ENCODE assay signal across 12 cellular contexts in genomic region chr3:134462236-134463059, GRCh38. TPM values are rescaled to one million over a fixed set of nuclear protein-coding genes. Genes with fewer than 3 reads are reported as not detected.
A peak's percentile ranks its signal among the peaks of the same experiment; 100 is the strongest.
DNase-seq lines count a peak whose midpoint lies in the region; ATAC-seq and TF ChIP-seq lines count a peak whose summit lies in the region.
"Had no signal": no experiment of that assay in that cellular context is flagged by ENCODE, and none has a peak within 500 bp of the region (broad histone marks: within the 10 kb centered on the region; RNA-seq: fewer than 3 reads in every experiment).

No MANE protein-coding gene starts in this region.

- H3F3A ChIP-seq in SK-N-SH (replicated peaks; ENCODE audit: insufficient read depth): peaks cover 49% of the 10 kb centered on the region

- no peaks in the 10 kb centered on the region for H3K27me3 ChIP-seq in SK-N-SH (ENCODE audit: insufficient read depth)

- peaks cover 9 to 32% of the 10 kb centered on the region in 2 experiments; a peak in 3 of 4 replicates for H3K4me1 ChIP-seq in SK-N-SH (ENCODE audit: control insufficient read depth in 1 of 2, insufficient read depth in 2 of 2, low read depth in 1 of 2, low read length in 1 of 2)

- no peaks in the 10 kb centered on the region for H3K9me2 ChIP-seq in SK-N-SH

- peak overlapping the region; percentile 60 for H3K4me3 Mint-ChIP-seq in osteocyte (ENCODE audit: unreplicated experiment)

- no peaks in the 10 kb centered on the region for H3K79me2 ChIP-seq in SK-N-SH (ENCODE audit: insufficient read depth)

- no peak overlapping the region for H3K4me3 ChIP-seq in AG04449 (ENCODE audit: low read depth, low read length)
- H3K4me3 ChIP-seq in SK-N-SH (ENCODE audit: low read depth in 2 of 2, low read length in 1 of 2): 0 out of 4 replicates have a peak overlapping the region, but pooled peaks of 1 of the 2 experiments have one; percentile 1

- ATAC-seq in HG03442 (IDR thresholded peaks at IDR 0.05; ENCODE audit: unreplicated experiment): no peak
- no peak for ATAC-seq in activated CD4-positive, CD25-positive, alpha-beta regulatory T cell treated with anti-CD3 and anti-CD28 coated beads, Interleukin-2, amount 50 U/mL, for 24 hours

- peak overlapping the region; percentile 42; the same call in 1 of the 2 replicates for H2AFZ ChIP-seq in SK-N-SH (ENCODE audit: low read depth)

- H3K4me1 Mint-ChIP-seq in osteocyte (ENCODE audit: unreplicated experiment): peaks cover 74% of the 10 kb centered on the region

- H3K36me3 ChIP-seq in SK-N-SH (replicated peaks in 1 of 2; ENCODE audit: control insufficient read depth in 1 of 2, insufficient read depth in 2 of 2, low read length in 1 of 2): no peaks in the 10 kb centered on the region

- no peaks in the 10 kb centered on the region for H3K36me3 Mint-ChIP-seq in osteocyte (ENCODE audit: unreplicated experiment)

- H3K4me2 ChIP-seq in SK-N-SH: peak overlapping the region; percentile 76

- TF ChIP-seq CTCF in AG04449 (IDR thresholded peaks at IDR 0.05; ENCODE audit: insufficient read depth, low read length, missing control alignments) (no peak), SK-N-SH (IDR thresholded peaks at IDR 0.05) (no peak), osteocyte (IDR thresholded peaks at IDR 0.05) (no peak)

- no peaks in the 10 kb centered on the region for H3K9me3 ChIP-seq in SK-N-SH

- peak; percentile 79 for DNase-seq in AG04449 (ENCODE audit: low read depth, low spot score)
- no peak for DNase-seq in SK-N-SH
- DNase-seq in fibroblast of peridontal ligament (ENCODE audit: extremely low read depth): peak; percentile 94
- DNase-seq in osteocyte (ENCODE audit: extremely low spot score, unreplicated experiment): peak; percentile 40
- DNase-seq in cerebellum (ENCODE audit: low spot score): no peak
- DNase-seq in effector CD4-positive, alpha-beta T cell: no peak
- DNase-seq: activated CD8-positive, alpha-beta memory T cell treated with anti-CD3 and anti-CD28 coated beads, Interleukin-2, amount 50 U/mL, for 4 hours; dorsolateral prefrontal cortex; NCI-H1092 treated with DMSO at 0.1 percent for 48 hours; stimulated activated CD8-positive, alpha-beta memory T cell treated with anti-CD3 and anti-CD28 coated beads, Interleukin-4, amount 100 ng/mL, for 48 hours had no signal

- CTCF ChIA-PET in AG04449 (lab: Yijun Ruan, JAX): interaction anchor here (1.0 to 6.3 kb wide), 6 partner anchors 11 to 99 kb away, joined by 3 to 56 read pairs (median 5); no protein-coding TSS in a partner anchor
- CTCF ChIA-PET in SK-N-SH (lab: Yijun Ruan, JAX): interaction anchor here (1.2 to 3.3 kb wide), 3 partner anchors 11 to 141 kb away, joined by 3 to 13 read pairs (median 12); no protein-coding TSS in a partner anchor

- H3K9me3 Mint-ChIP-seq in osteocyte (ENCODE audit: unreplicated experiment): no peaks in the 10 kb centered on the region

- 50% methylated on average over 10 of the region's 10 CpGs for WGBS in SK-N-SH (ENCODE audit: low lambda C conversion rate)

- H4K20me1 ChIP-seq in SK-N-SH (ENCODE audit: insufficient read depth): no peaks in the 10 kb centered on the region

- peak overlapping the region; percentile 77 to 100 for H3K27ac ChIP-seq in SK-N-SH (ENCODE audit: low read depth in 2 of 2, low read length in 1 of 2)

- TF ChIP-seq EP300 in SK-N-SH (IDR thresholded peaks at IDR 0.05; ENCODE audit: borderline replicate concordance in 1 of 2, low read depth in 1 of 2, low read length in 1 of 2): peak in 1 of 2 experiments; percentile 46; a peak in 1 of 4 replicates

- peak overlapping the region; percentile 95 for H3K27ac Mint-ChIP-seq in osteocyte (ENCODE audit: unreplicated experiment)

- no peak for TF ChIP-seq RAD21 in SK-N-SH (IDR thresholded peaks at IDR 0.05; ENCODE audit: low read length)

- H3K27me3 Mint-ChIP-seq in osteocyte (ENCODE audit: unreplicated experiment): no peaks in the 10 kb centered on the region

- peak overlapping the region; percentile 90 for H3K9ac ChIP-seq in SK-N-SH

- POLR2A ChIA-PET in AG04449 (lab: Yijun Ruan, JAX): interaction anchor here (0.7 to 0.9 kb wide), 2 partner anchors 23 to 98 kb away, joined by 3 to 5 read pairs; partner anchors contain the start of genes ANAPC13 and CEP63
- POLR2A ChIA-PET in SK-N-SH (lab: Yijun Ruan, JAX): no interaction called here

TF ChIP-seq in SK-N-SH, 30 proteins besides CTCF, POLR2A, EP300 and RAD21:
- TF ChIP-seq TEAD4 (IDR thresholded peaks at IDR 0.05; ENCODE audit: borderline replicate concordance, insufficient read depth) (peak; percentile 67; the same call in 1 of the 2 replicates), RXRA (IDR thresholded peaks at IDR 0.05; ENCODE audit: borderline replicate concordance, low read depth) (0 out of 2 replicates have a peak, but pooled peaks have one; percentile 43), PBX3 (IDR thresholded peaks at IDR 0.05) (0 out of 2 replicates have a peak, but pooled peaks have one; percentile 38), POLR2AphosphoS5 (IDR thresholded peaks at IDR 0.05; ENCODE audit: low read depth, low read length) (no peak), YY1 (IDR thresholded peaks at IDR 0.05; ENCODE audit: low read depth) (peak; percentile 52; the same call in 1 of the 2 replicates), TCF12 (IDR thresholded peaks at IDR 0.05) (peak; percentile 54), FOSL2 (IDR thresholded peaks at IDR 0.05; ENCODE audit: borderline replicate concordance, low read depth) (0 out of 2 replicates have a peak, but pooled peaks have one; percentile 39), JUND (IDR thresholded peaks at IDR 0.05) (peak; percentile 33; the same call in 1 of the 2 replicates), MEF2A (IDR thresholded peaks at IDR 0.05; ENCODE audit: borderline replicate concordance, low read depth) (peak; percentile 33; the same call in 1 of the 2 replicates), GATA2 (CRISPR knock-in tag; IDR thresholded peaks at IDR 0.05) (no peak)

RNA-seq across cellular contexts. Expression of gene ANAPC13, which starts 23.3 kb away (rescaled TPM):
- polyA plus RNA-seq in SK-N-SH (2012; rRNA removed): 63.5 and 76.4 TPM in 2 replicates
- 116 and 169 TPM in 2 replicates for polyA plus RNA-seq in SK-N-SH (2012; cell fraction: cytosol; rRNA removed)
- 15.0 and 24.7 TPM in 2 replicates for polyA plus RNA-seq in SK-N-SH (2012; cell fraction: nucleus; rRNA removed)
- total RNA-seq in osteocyte (83.8 and 89.4 TPM in 2 replicates), cerebellum (37.3 TPM)

RNA-seq across cellular contexts. Expression of gene CEP63, which starts 23.4 kb away (rescaled TPM):
- polyA plus RNA-seq in SK-N-SH (2012; rRNA removed): 6.0 and 6.3 TPM in 2 replicates
- polyA plus RNA-seq in SK-N-SH (2012; cell fraction: cytosol; rRNA removed): 9.8 and 14.6 TPM in 2 replicates
- polyA plus RNA-seq in SK-N-SH (2012; cell fraction: nucleus; rRNA removed): 3.6 and 14.0 TPM in 2 replicates
- total RNA-seq in osteocyte (26.3 and 27.2 TPM in 2 replicates), cerebellum (26.4 TPM)

Comparison
In these comparisons a context has a peak if more than half of its experiments do, and no peak if none do; other contexts are left out.
1. DNase-seq: peak in AG04449 (single experiment), fibroblast of peridontal ligament (single experiment) and osteocyte (single experiment); none in SK-N-SH (single experiment), cerebellum (single experiment) and effector CD4-positive, alpha-beta T cell (single experiment).